ENCODE assay signal across 8 cellular contexts in genomic region chr10:43202657-43203490, GRCh38.
DNase-seq lines count a peak whose midpoint lies in the region; ATAC-seq, FAIRE-seq and TF ChIP-seq lines count a peak whose summit lies in the region.

No MANE protein-coding gene starts in this region.

- H3K27ac ChIP-seq in right lobe of liver (no peak overlapping the region), HepG2 (ENCODE audit: extremely low read length, insufficient read depth, low read length) (no peak overlapping the region), mesendoderm (ENCODE audit: low read depth, low read length) (no peak overlapping the region), thyroid gland (no peak overlapping the region)

- H4K20me1 ChIP-seq in HepG2 (ENCODE audit: insufficient read depth, low read length) = no peaks in the 10 kb centered on the region

- no peak overlapping the region for H2BK120ac ChIP-seq in mesendoderm (ENCODE audit: low read depth, low read length)

- H3K4me1 ChIP-seq in right lobe of liver (no peaks in the 10 kb centered on the region), HepG2 (ENCODE audit: insufficient read depth, low read length) (no peaks in the 10 kb centered on the region), mesendoderm (ENCODE audit: control insufficient read depth, low read depth, low read length) (no peaks in the 10 kb centered on the region), thyroid gland (peaks cover 11 to 16% of the 10 kb centered on the region in 2 donors)

- no peak overlapping the region for H3K18ac ChIP-seq in mesendoderm (ENCODE audit: low read length)

- WGBS in right lobe of liver (ENCODE audit: insufficient coverage, low coverage, low lambda C conversion rate, missing lambda C conversion rate) = 7% methylated on average over 19 of the region's 38 CpGs
- WGBS in HepG2 (ENCODE audit: low lambda C conversion rate) = 71% methylated on average over 29 of the region's 38 CpGs
- WGBS in mesendoderm (ENCODE audit: extremely low coverage, insufficient coverage, low lambda C conversion rate) = no CpG with 5 or more reads among the region's 38 CpGs
- 13 to 31% methylated on average over 8 to 18 of the region's 38 CpGs for WGBS in thyroid gland, 2 donors

- H3K36me3 ChIP-seq in right lobe of liver = no peaks in the 10 kb centered on the region
- no peaks in the 10 kb centered on the region for H3K36me3 ChIP-seq in HepG2 (replicated peaks in 1 of 2; ENCODE audit: control insufficient read depth in 1 of 2, insufficient read depth in 2 of 2, low read length in 2 of 2)
- peaks cover 2% of the 10 kb centered on the region for H3K36me3 ChIP-seq in mesendoderm (ENCODE audit: control insufficient read depth, insufficient read depth, low read length)
- no peaks in the 10 kb centered on the region for H3K36me3 ChIP-seq in thyroid gland

- peak overlapping the region; percentile 78 for H3K4me3 Mint-ChIP-seq in dendritic cell treated with granulocyte-macrophage colony-stimulating factor and Interleukin-4, amounts not matched to agents 40 ng/mL and 50 ng/mL, for 4 days

- no TSS peak for BruUV-seq in HepG2 (replicated peaks; lab: Mats Ljungman, UMichigan)

- H3K79me2 ChIP-seq in HepG2 (ENCODE audit: insufficient read depth, low read length) (no peaks in the 10 kb centered on the region), mesendoderm (ENCODE audit: control insufficient read depth, insufficient read depth, low read length) (no peaks in the 10 kb centered on the region)

- peaks cover 27% of the 10 kb centered on the region for H3K4me1 Mint-ChIP-seq in dendritic cell treated with granulocyte-macrophage colony-stimulating factor and Interleukin-4, amounts not matched to agents 40 ng/mL and 50 ng/mL, for 4 days (ENCODE audit: low read depth)

- ATAC-seq in right lobe of liver (peak; percentile 24 to 51 (median 34)), HepG2 (no peak)

- H3K36me3 Mint-ChIP-seq in dendritic cell treated with granulocyte-macrophage colony-stimulating factor and Interleukin-4, amounts not matched to agents 40 ng/mL and 50 ng/mL, for 4 days (ENCODE audit: low read depth) = peaks cover 9% of the 10 kb centered on the region

- peaks cover 5% of the 10 kb centered on the region for H3K79me1 ChIP-seq in mesendoderm (ENCODE audit: low read length)

- no peak for FAIRE-seq in HepG2 (lab: Jason Lieb, UNC)

- peak overlapping the region; percentile 89 for H3K56ac ChIP-seq in mesendoderm (ENCODE audit: low read length)

- peak overlapping the region in 1 of 3 donors; percentile 18 for H3K4me3 ChIP-seq in right lobe of liver
- peak overlapping the region in 1 of 3 experiments; percentile 13; a peak in 1 of 6 replicates for H3K4me3 ChIP-seq in HepG2 (replicated peaks in 1 of 3; ENCODE audit: insufficient read depth in 1 of 3, low read depth in 2 of 3, low read length in 3 of 3)
- H3K4me3 ChIP-seq in mesendoderm (ENCODE audit: low read length) = peak overlapping the region; percentile 73
- peak overlapping the region in 2 of 3 donors; percentile 15 to 27 for H3K4me3 ChIP-seq in thyroid gland (replicated peaks in 1 of 3)

- CTCF ChIA-PET in HepG2 (lab: Yijun Ruan, JAX; ENCODE audit: low intra/inter-chr PET ratio, low total read pairs) = no interaction called here

- H3K9me3 ChIP-seq in right lobe of liver (no peaks in the 10 kb centered on the region), HepG2 (ENCODE audit: low read length) (no peaks in the 10 kb centered on the region), thyroid gland (no peaks in the 10 kb centered on the region)

- no peak overlapping the region for H4K5ac ChIP-seq in mesendoderm (ENCODE audit: low read length)

- no peak overlapping the region for H2BK5ac ChIP-seq in mesendoderm (ENCODE audit: low read length)

- no peak overlapping the region for H4K8ac ChIP-seq in mesendoderm (ENCODE audit: low read depth, low read length)

- no peak overlapping the region for H2BK15ac ChIP-seq in mesendoderm (replicated peaks; ENCODE audit: low read depth)

- POLR2A ChIA-PET in HepG2 (lab: Yijun Ruan, JAX) = no interaction called here

- intact Hi-C loops in right lobe of liver (cut with DNase I) (no loop called here), HepG2 (cut with micrococcal nuclease; ENCODE audit: unreplicated experiment) (loop anchor here (5.0 kb wide), 1 partner anchor 259 kb away; no protein-coding TSS in a partner anchor), thyroid gland (cut with DNase I) (no loop called here)
- intact Hi-C loops in dendritic cell treated with granulocyte-macrophage colony-stimulating factor and Interleukin-4, amounts not matched to agents 40 ng/mL and 50 ng/mL, for 4 days (cut with micrococcal nuclease) = loop anchor here (5.0 kb wide), 2 partner anchors 144 to 336 kb away; no protein-coding TSS in a partner anchor

- no peaks in the 10 kb centered on the region for H3K9me3 Mint-ChIP-seq in dendritic cell treated with granulocyte-macrophage colony-stimulating factor and Interleukin-4, amounts not matched to agents 40 ng/mL and 50 ng/mL, for 4 days

- H2AFZ ChIP-seq in HepG2 (ENCODE audit: low read length) = no peak overlapping the region

- TF ChIP-seq RAD21 in HepG2 (CRISPR knock-in tag; IDR thresholded peaks at IDR 0.05) = no peak

- TF ChIP-seq CTCF in right lobe of liver (IDR thresholded peaks at IDR 0.05) (no peak), HepG2 (CRISPR knock-in tag; IDR thresholded peaks at IDR 0.05) (no peak), thyroid gland (IDR thresholded peaks at IDR 0.05) (no peak)

- TF ChIP-seq POLR2A in right lobe of liver (IDR thresholded peaks at IDR 0.05) (no peak), HepG2 (IDR thresholded peaks at IDR 0.05; ENCODE audit: insufficient read depth in 1 of 2, low read depth in 2 of 2, low read length in 2 of 2) (no peak), thyroid gland (IDR thresholded peaks at IDR 0.05) (no peak)

- H3K27me3 ChIP-seq in right lobe of liver (no peaks in the 10 kb centered on the region), HepG2 (ENCODE audit: control insufficient read depth in 1 of 2, insufficient read depth in 2 of 2, low read length in 2 of 2) (peaks cover 0 to 5% of the 10 kb centered on the region in 2 experiments; a peak in 3 of 5 replicates), mesendoderm (ENCODE audit: insufficient read depth, low read length, poor library complexity) (no peaks in the 10 kb centered on the region), thyroid gland (no peaks in the 10 kb centered on the region)

- DNase-seq in right lobe of liver = peak; percentile 48 to 63 (median 57)
- DNase-seq in HepG2 (ENCODE audit: low spot score) = no peak
- peak in 3 of 5 donors; percentile 22 to 38 (median 27) for DNase-seq in T-helper 1 cell
- DNase-seq in mesendoderm = peak; percentile 89
- peak; percentile 19 to 35 for DNase-seq in thyroid gland
- no peak for DNase-seq in GF-D8 (lab: John Stamatoyannopoulos, UW)
- no peak for DNase-seq in NK-92 (lab: John Stamatoyannopoulos, UW; ENCODE audit: unreplicated experiment)

- H3K27ac Mint-ChIP-seq in dendritic cell treated with granulocyte-macrophage colony-stimulating factor and Interleukin-4, amounts not matched to agents 40 ng/mL and 50 ng/mL, for 4 days = no peak overlapping the region

- H3K4ac ChIP-seq in mesendoderm (ENCODE audit: low read depth, low read length) = peak overlapping the region; percentile 5

- H3K27me3 Mint-ChIP-seq in dendritic cell treated with granulocyte-macrophage colony-stimulating factor and Interleukin-4, amounts not matched to agents 40 ng/mL and 50 ng/mL, for 4 days = no peaks in the 10 kb centered on the region

- H3K9ac ChIP-seq in HepG2 (ENCODE audit: insufficient read depth, low read depth, low read length) (no peak overlapping the region), mesendoderm (ENCODE audit: low read length) (peak overlapping the region; percentile 76)

- no peak overlapping the region for H3K23ac ChIP-seq in mesendoderm (ENCODE audit: low read length)

- in situ Hi-C loops in HepG2 (cut with HindIII; ENCODE audit: extremely low pct_ligation_motif_present, low pct_unique_long_range_greater_than_20kb) = no loop called here

- no peak overlapping the region for H2AK5ac ChIP-seq in mesendoderm (ENCODE audit: low read length)

- TF ChIP-seq EP300 in HepG2 (IDR thresholded peaks at IDR 0.05; ENCODE audit: low read depth in 2 of 2, low read length in 2 of 2) (no peak), HepG2 (CRISPR knock-in tag; IDR thresholded peaks at IDR 0.05; ENCODE audit: borderline replicate concordance) (no peak)

- H3K4me2 ChIP-seq in HepG2 (ENCODE audit: low read depth, low read length) (no peak overlapping the region; the same call in 1 of the 2 replicates), mesendoderm (ENCODE audit: low read length) (peak overlapping the region; percentile 92)

TF ChIP-seq in HepG2, 621 proteins besides CTCF, POLR2A, EP300 and RAD21:
- TF ChIP-seq ZNF136 (CRISPR knock-in tag; IDR thresholded peaks at IDR 0.05; ENCODE audit: low read depth) (no peak), DMAP1 (CRISPR knock-in tag; IDR thresholded peaks at IDR 0.05) (no peak), ZNF232 (CRISPR knock-in tag; IDR thresholded peaks at IDR 0.05; ENCODE audit: borderline replicate concordance) (no peak), ZNF740 (CRISPR knock-in tag; IDR thresholded peaks at IDR 0.05) (no peak), CCAR2 (optimal IDR thresholded peaks at IDR 0.05; ENCODE audit: low read depth, low read length) (no peak), SP1 (IDR thresholded peaks at IDR 0.05) (no peak), SP1 (CRISPR knock-in tag; IDR thresholded peaks at IDR 0.05) (no peak)

Comparison
In these comparisons a context has a peak if more than half of its experiments do, and no peak if none do; other contexts are left out.
1. DNase-seq: peak in right lobe of liver (3 of 3), T-helper 1 cell (3 of 5), mesendoderm (single experiment) and thyroid gland (2 of 2); none in HepG2 (single experiment), GF-D8 (single experiment) and NK-92 (single experiment).
2. intact Hi-C loops: an anchor here in HepG2 (5.0 kb wide) and dendritic cell treated with granulocyte-macrophage colony-stimulating factor and Interleukin-4, amounts not matched to agents 40 ng/mL and 50 ng/mL, for 4 days (5.0 kb wide); none called in right lobe of liver and thyroid gland.